17 cellular contexts compared by ENCODE assay signal in the genomic region with DNA sequence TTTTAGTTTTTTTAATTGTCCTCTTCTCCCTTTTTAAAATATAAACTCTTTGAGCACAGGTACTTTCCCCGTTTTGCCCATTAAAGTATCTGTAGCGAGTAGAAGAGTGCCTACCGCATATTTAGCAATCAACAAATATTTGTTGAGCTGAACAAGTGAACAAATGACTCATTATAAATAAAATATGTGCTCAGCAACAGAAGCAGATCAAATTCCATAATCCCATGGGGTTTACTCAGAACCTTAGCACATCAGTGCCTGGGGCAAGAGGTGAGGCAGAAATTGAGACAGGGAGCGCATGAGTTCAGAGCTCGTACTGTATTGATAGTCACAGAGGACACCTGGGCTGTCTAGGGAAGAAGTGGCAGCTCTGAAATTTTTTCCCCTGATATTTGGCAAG.
A peak's percentile ranks its signal among the peaks of the same experiment; 100 is the strongest.
DNase-seq lines count a peak whose midpoint lies in the region; ATAC-seq and TF ChIP-seq lines count a peak whose summit lies in the region.
"Had no signal": no experiment of that assay in that cellular context is flagged by ENCODE, and none has a peak within 500 bp of the region (broad histone marks: within the 10 kb centered on the region; RNA-seq: fewer than 3 reads in every experiment).

No MANE protein-coding gene starts in this region.

- H3K27me3 ChIP-seq in BE2C: no peaks in the 10 kb centered on the region
- H3K27me3 ChIP-seq: upper lobe of left lung had no signal

- no peak for TF ChIP-seq CTCF in BE2C (IDR thresholded peaks at IDR 0.05; ENCODE audit: low read depth, low read length)

- no peaks in the 10 kb centered on the region; the same call in 1 of the 2 replicates for H3K4me1 ChIP-seq in BE2C

- no peaks in the 10 kb centered on the region for H3K9me3 ChIP-seq in BE2C
- H3K9me3 ChIP-seq: upper lobe of left lung had no signal

- peak overlapping the region; percentile 34 for H3K27ac ChIP-seq in epithelial cell of prostate
- H3K27ac ChIP-seq: SK-N-MC, upper lobe of left lung had no signal

- peak; percentile 28 for DNase-seq in BE2C
- DNase-seq in M059J (ENCODE audit: low read depth): peak; percentile 36
- peak; percentile 70 for DNase-seq in NCI-H2196 treated with DMSO at 0.1 percent for 48 hours (lab: John Stamatoyannopoulos, UW; ENCODE audit: unreplicated experiment)
- DNase-seq in epithelial cell of prostate (ENCODE audit: low read depth, low spot score): peak; percentile 93
- no peak for DNase-seq in RPMI8226
- DNase-seq in iPS-NIHi7 (ENCODE audit: extremely low spot score): no peak
- DNase-seq: activated CD8-positive, alpha-beta memory T cell treated with anti-CD3 and anti-CD28 coated beads, Interleukin-2, amount 10 ng/mL, durations not matched to agents 7 days and 5 days; activated naive CD8-positive, alpha-beta T cell treated with anti-CD3 and anti-CD28 coated beads, Interleukin-2, amount 10 ng/mL, durations not matched to agents 7 days and 5 days; cerebellar nuclear complex; naive B cell; NK-92 treated with Interleukin-12 subunit alpha and Interleukin-12 subunit beta, amount 100 ng/mL, for 24 hours; retina; upper lobe of left lung had no signal

- H3K4me3 ChIP-seq in BE2C (ENCODE audit: low read depth, low read length): no peak overlapping the region
- H3K4me3 ChIP-seq: GM12878, SK-N-MC, upper lobe of left lung had no signal

- no peaks in the 10 kb centered on the region for H3K36me3 ChIP-seq in BE2C
- H3K36me3 ChIP-seq: upper lobe of left lung had no signal

- ATAC-seq in SK-N-SH treated with all-trans-retinoic acid at 6 μM for 48 hours (no peak), HG03095 (IDR thresholded peaks at IDR 0.05; ENCODE audit: unreplicated experiment) (no peak)
- ATAC-seq: activated CD8-positive, alpha-beta memory T cell treated with anti-CD3 and anti-CD28 coated beads, Interleukin-2, amount 10 ng/mL, durations not matched to agents 7 days and 5 days; GM12878 had no signal

TF ChIP-seq in SK-N-SH treated with all-trans-retinoic acid at 6 μM for 48 hours, 23 proteins besides CTCF, POLR2A, EP300 and RAD21:
- TF ChIP-seq ZNF70 (CRISPR knock-in tag; IDR thresholded peaks at IDR 0.05) (no peak), CSDC2 (CRISPR knock-in tag; IDR thresholded peaks at IDR 0.05) (no peak), ARNTL (CRISPR knock-in tag; IDR thresholded peaks at IDR 0.05; ENCODE audit: borderline replicate concordance, low read depth) (no peak), RARB (CRISPR knock-in tag; IDR thresholded peaks at IDR 0.05) (no peak), PPARA (CRISPR knock-in tag; IDR thresholded peaks at IDR 0.05; ENCODE audit: borderline replicate concordance) (no peak), ZC3H10 (CRISPR knock-in tag; IDR thresholded peaks at IDR 0.05) (no peak), TCF4 (CRISPR knock-in tag; IDR thresholded peaks at IDR 0.05; ENCODE audit: borderline replicate concordance) (no peak), SNAI2 (CRISPR knock-in tag; IDR thresholded peaks at IDR 0.05) (no peak), ESRRG (CRISPR knock-in tag; IDR thresholded peaks at IDR 0.05) (no peak), ZFP30 (CRISPR knock-in tag; IDR thresholded peaks at IDR 0.05) (no peak), BACH2 (CRISPR knock-in tag; IDR thresholded peaks at IDR 0.05; ENCODE audit: borderline replicate concordance) (no peak), ZNF565 (CRISPR knock-in tag; conservative IDR thresholded peaks at IDR 0.05; ENCODE audit: low read depth) (no peak), OSR1 (CRISPR knock-in tag; IDR thresholded peaks at IDR 0.05) (no peak)
- TF ChIP-seq, protein P1, sequence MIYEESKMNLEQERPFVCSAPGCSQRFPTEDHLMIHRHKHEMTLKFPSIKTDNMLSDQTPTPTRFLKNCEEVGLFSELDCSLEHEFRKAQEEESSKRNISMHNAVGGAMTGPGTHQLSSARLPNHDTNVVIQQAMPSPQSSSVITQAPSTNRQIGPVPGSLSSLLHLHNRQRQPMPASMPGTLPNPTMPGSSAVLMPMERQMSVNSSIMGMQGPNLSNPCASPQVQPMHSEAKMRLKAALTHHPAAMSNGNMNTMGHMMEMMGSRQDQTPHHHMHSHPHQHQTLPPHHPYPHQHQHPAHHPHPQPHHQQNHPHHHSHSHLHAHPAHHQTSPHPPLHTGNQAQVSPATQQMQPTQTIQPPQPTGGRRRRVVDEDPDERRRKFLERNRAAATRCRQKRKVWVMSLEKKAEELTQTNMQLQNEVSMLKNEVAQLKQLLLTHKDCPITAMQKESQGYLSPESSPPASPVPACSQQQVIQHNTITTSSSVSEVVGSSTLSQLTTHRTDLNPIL (CRISPR knock-in tag; IDR thresholded peaks at IDR 0.05; ENCODE audit: low read depth): no peak
- TF ChIP-seq, protein P2, sequence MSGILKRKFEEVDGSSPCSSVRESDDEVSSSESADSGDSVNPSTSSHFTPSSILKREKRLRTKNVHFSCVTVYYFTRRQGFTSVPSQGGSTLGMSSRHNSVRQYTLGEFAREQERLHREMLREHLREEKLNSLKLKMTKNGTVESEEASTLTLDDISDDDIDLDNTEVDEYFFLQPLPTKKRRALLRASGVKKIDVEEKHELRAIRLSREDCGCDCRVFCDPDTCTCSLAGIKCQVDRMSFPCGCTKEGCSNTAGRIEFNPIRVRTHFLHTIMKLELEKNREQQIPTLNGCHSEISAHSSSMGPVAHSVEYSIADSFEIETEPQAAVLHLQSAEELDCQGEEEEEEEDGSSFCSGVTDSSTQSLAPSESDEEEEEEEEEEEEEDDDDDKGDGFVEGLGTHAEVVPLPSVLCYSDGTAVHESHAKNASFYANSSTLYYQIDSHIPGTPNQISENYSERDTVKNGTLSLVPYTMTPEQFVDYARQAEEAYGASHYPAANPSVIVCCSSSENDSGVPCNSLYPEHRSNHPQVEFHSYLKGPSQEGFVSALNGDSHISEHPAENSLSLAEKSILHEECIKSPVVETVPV (CRISPR knock-in tag; IDR thresholded peaks at IDR 0.05): no peak
- TF ChIP-seq, protein P3, sequence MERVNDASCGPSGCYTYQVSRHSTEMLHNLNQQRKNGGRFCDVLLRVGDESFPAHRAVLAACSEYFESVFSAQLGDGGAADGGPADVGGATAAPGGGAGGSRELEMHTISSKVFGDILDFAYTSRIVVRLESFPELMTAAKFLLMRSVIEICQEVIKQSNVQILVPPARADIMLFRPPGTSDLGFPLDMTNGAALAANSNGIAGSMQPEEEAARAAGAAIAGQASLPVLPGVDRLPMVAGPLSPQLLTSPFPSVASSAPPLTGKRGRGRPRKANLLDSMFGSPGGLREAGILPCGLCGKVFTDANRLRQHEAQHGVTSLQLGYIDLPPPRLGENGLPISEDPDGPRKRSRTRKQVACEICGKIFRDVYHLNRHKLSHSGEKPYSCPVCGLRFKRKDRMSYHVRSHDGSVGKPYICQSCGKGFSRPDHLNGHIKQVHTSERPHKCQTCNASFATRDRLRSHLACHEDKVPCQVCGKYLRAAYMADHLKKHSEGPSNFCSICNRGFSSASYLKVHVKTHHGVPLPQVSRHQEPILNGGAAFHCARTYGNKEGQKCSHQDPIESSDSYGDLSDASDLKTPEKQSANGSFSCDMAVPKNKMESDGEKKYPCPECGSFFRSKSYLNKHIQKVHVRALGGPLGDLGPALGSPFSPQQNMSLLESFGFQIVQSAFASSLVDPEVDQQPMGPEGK (CRISPR knock-in tag; IDR thresholded peaks at IDR 0.05; ENCODE audit: borderline replicate concordance): no peak

Comparison
In these comparisons a context has a peak if more than half of its experiments do, and no peak if none do; other contexts are left out.
1. DNase-seq: peak in BE2C (single experiment), M059J (single experiment), NCI-H2196 treated with DMSO at 0.1 percent for 48 hours (single experiment) and epithelial cell of prostate (single experiment); none in RPMI8226 (single experiment) and iPS-NIHi7 (single experiment).